In the genomic region with DNA sequence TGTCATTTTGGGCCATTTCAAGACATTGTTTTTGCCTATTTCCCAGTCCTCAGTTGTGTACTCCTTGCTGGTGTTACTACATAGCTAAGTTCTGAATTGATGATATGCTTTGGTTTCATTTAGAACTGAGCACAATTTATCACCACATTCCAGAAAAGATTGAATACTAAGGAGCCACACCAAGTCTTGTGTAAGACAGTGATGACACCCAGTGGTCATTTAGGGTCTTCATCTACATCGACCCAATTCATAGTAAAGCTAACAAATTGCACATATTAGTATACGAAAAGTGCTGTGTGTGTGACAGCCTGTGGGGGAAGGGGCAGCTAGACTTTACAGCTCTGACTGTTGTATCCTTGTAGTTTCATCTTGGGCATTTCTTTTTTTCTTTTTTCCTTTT, we compare ENCODE assay signal across 10 cellular contexts. TPM values are rescaled to one million over a fixed set of nuclear protein-coding genes. Genes with fewer than 3 reads are reported as not detected.
A peak's percentile ranks its signal among the peaks of the same experiment; 100 is the strongest.
DNase-seq lines count a peak whose midpoint lies in the region; ATAC-seq and TF ChIP-seq lines count a peak whose summit lies in the region.
"Had no signal": no experiment of that assay in that cellular context is flagged by ENCODE, and none has a peak within 500 bp of the region (broad histone marks: within the 10 kb centered on the region; RNA-seq: fewer than 3 reads in every experiment).

No MANE protein-coding gene starts in this region.

- H3K9me3 ChIP-seq in fibroblast of lung (ENCODE audit: control insufficient read depth, insufficient read depth, low read depth, low read length) (no peaks in the 10 kb centered on the region), spleen (no peaks in the 10 kb centered on the region)

- H3K79me2 ChIP-seq in fibroblast of lung (ENCODE audit: control insufficient read depth, insufficient read depth, low read length) = no peaks in the 10 kb centered on the region

- H3K9ac ChIP-seq in fibroblast of lung (ENCODE audit: insufficient read depth, low read length) = no peak overlapping the region

- H3K4me3 Mint-ChIP-seq in Calu3 (ENCODE audit: low read depth, unreplicated experiment) = no peak overlapping the region
- H3K4me3 Mint-ChIP-seq: activated T-cell treated with anti-CD3 and anti-CD28 coated beads, Interleukin-2, amount 50 U/mL, for 24 hours had no signal

- TF ChIP-seq CTCF in fibroblast of lung (conservative IDR thresholded peaks at IDR 0.05 in 1 of 2, IDR thresholded peaks at IDR 0.05 in 1 of 2; ENCODE audit: low read depth in 1 of 2, low read length in 2 of 2) = peak in 1 of 2 donors; percentile 34
- peak in 6 of 11 experiments; percentile 6 to 38 (median 25) for TF ChIP-seq CTCF in spleen (IDR thresholded peaks at IDR 0.05 in 8 of 11, conservative IDR thresholded peaks at IDR 0.05 in 3 of 11)
- TF ChIP-seq CTCF in Calu3 (IDR thresholded peaks at IDR 0.05; ENCODE audit: unreplicated experiment) = no peak

- no peak overlapping the region for H3K4me2 ChIP-seq in fibroblast of lung (ENCODE audit: extremely low read depth, insufficient read depth, low read length)

- TF ChIP-seq POLR2A in spleen (IDR thresholded peaks at IDR 0.05) = no peak

- CTCF ChIA-PET in Calu3 (lab: Charles Lee) = interaction anchor here (1.0 to 1.1 kb wide), 2 partner anchors 14 to 410 kb away, joined by 4 to 5 read pairs; no protein-coding TSS in a partner anchor

- H3K27me3 ChIP-seq in fibroblast of lung (ENCODE audit: control insufficient read depth, insufficient read depth, low read length) (no peaks in the 10 kb centered on the region), spleen (replicated peaks in 1 of 7) (peaks cover 0 to 65% (median 16%) of the 10 kb centered on the region in 7 donors)

- no peak overlapping the region for H2AFZ ChIP-seq in fibroblast of lung (ENCODE audit: low read length)

- no peaks in the 10 kb centered on the region for H3K9me3 Mint-ChIP-seq in Calu3 (ENCODE audit: low read depth, unreplicated experiment)
- H3K9me3 Mint-ChIP-seq: activated T-cell treated with anti-CD3 and anti-CD28 coated beads, Interleukin-2, amount 50 U/mL, for 24 hours had no signal

- H3K4me1 ChIP-seq in fibroblast of lung (ENCODE audit: control insufficient read depth, extremely low read depth, insufficient read depth, low read length) (no peaks in the 10 kb centered on the region), spleen (peaks cover 0 to 9% (median 0%) of the 10 kb centered on the region in 6 donors)

- peaks cover 11% of the 10 kb centered on the region for H3K4me1 Mint-ChIP-seq in Calu3 (ENCODE audit: low read depth, unreplicated experiment)

- no peak overlapping the region for H3K27ac Mint-ChIP-seq in Calu3 (ENCODE audit: unreplicated experiment)
- H3K27ac Mint-ChIP-seq: activated T-cell treated with anti-CD3 and anti-CD28 coated beads, Interleukin-2, amount 50 U/mL, for 24 hours had no signal

- DNase-seq in NCI-H2196 (lab: John Stamatoyannopoulos, UW; ENCODE audit: unreplicated experiment) (peak; percentile 15), NCI-H2196 treated with DMSO at 0.1 percent for 48 hours (lab: John Stamatoyannopoulos, UW; ENCODE audit: unreplicated experiment) (no peak), NCI-H69 (lab: John Stamatoyannopoulos, UW) (peak; percentile 46), fibroblast of lung (ENCODE audit: low read depth in 2 of 2) (peak; percentile 57 to 66), spleen (no peak), DMS153 treated with DMSO at 0.1 percent for 48 hours (lab: John Stamatoyannopoulos, UW; ENCODE audit: unreplicated experiment) (no peak), Calu3 (no peak)
- DNase-seq: activated T-cell treated with anti-CD3 and anti-CD28 coated beads, Interleukin-2, amount 50 U/mL, for 24 hours; left cardiac atrium had no signal

- H4K20me1 ChIP-seq in fibroblast of lung (ENCODE audit: control insufficient read depth, extremely low read depth, insufficient read depth, low read length) = no peaks in the 10 kb centered on the region

- no peaks in the 10 kb centered on the region for H3K36me3 ChIP-seq in fibroblast of lung (ENCODE audit: control insufficient read depth, insufficient read depth, low read length)
- no peaks in the 10 kb centered on the region for H3K36me3 ChIP-seq in spleen

- no TSS peak for BruUV-seq in Calu3 (replicated peaks; lab: Mats Ljungman, UMichigan)

- no peak overlapping the region for H3K27ac ChIP-seq in fibroblast of lung (ENCODE audit: insufficient read depth, low read length)
- no peak overlapping the region for H3K27ac ChIP-seq in spleen

- no peaks in the 10 kb centered on the region for H3K27me3 Mint-ChIP-seq in Calu3 (ENCODE audit: unreplicated experiment)

- ATAC-seq in GM21576 (IDR thresholded peaks at IDR 0.05; ENCODE audit: unreplicated experiment) = no peak

- intact Hi-C loops in spleen (cut with DNase I; ENCODE audit: low total_unique reads) = no loop called here
- intact Hi-C loops in Calu3 (cut with micrococcal nuclease; ENCODE audit: unreplicated experiment) = no loop called here

- no peaks in the 10 kb centered on the region for H3K36me3 Mint-ChIP-seq in Calu3 (ENCODE audit: insufficient read depth, unreplicated experiment)

- H3K4me3 ChIP-seq in fibroblast of lung (replicated peaks in 1 of 4; ENCODE audit: control extremely low read depth in 1 of 4, insufficient read depth in 1 of 4, low read depth in 3 of 4, low read length in 4 of 4) = no peak overlapping the region
- no peak overlapping the region for H3K4me3 ChIP-seq in spleen

- 43 to 48% (median 46%) methylated on average over 2 of the region's 2 CpGs for WGBS in spleen, 5 donors

RNA-seq across cellular contexts. Expression of gene DLX2, which starts 10.9 kb away (rescaled TPM):
- total RNA-seq in fibroblast of lung (not detected in 2 replicates), spleen (not detected), Calu3 (2022) (not detected in 2 replicates)
- polyA plus RNA-seq in fibroblast of lung (not detected in 2 replicates), spleen (under 1 TPM in 1 of 3 donors, not detected in 2; 0.06 TPM)
- polyA plus RNA-seq in fibroblast of lung (2012) = 0.07 and 0.09 TPM in 2 replicates
- polyA minus RNA-seq in fibroblast of lung (ENCODE audit: low replicate concordance) = not detected in 2 replicates
- total RNA-seq: left cardiac atrium had no signal

RNA-seq across cellular contexts. Expression of gene DLX1, which starts 28.3 kb away (rescaled TPM):
- not detected in 2 replicates for total RNA-seq in fibroblast of lung
- 0.09 and 0.43 TPM in 2 replicates for polyA plus RNA-seq in fibroblast of lung
- 0.12 and 0.43 TPM in 2 replicates for polyA plus RNA-seq in fibroblast of lung (2012)
- polyA minus RNA-seq in fibroblast of lung (ENCODE audit: low replicate concordance) = 1.0 TPM in 1 of 2 replicates, not detected in the other
- not detected for total RNA-seq in spleen
- under 1 TPM in 1 of 3 donors, not detected in 2; 0.16 TPM for polyA plus RNA-seq in spleen
- not detected in 2 replicates for total RNA-seq in Calu3 (2022)

Comparison
In these comparisons a context has a peak if more than half of its experiments do, and no peak if none do; other contexts are left out.
1. DNase-seq: peak in NCI-H2196 (single experiment), NCI-H69 (single experiment) and fibroblast of lung (2 of 2); none in NCI-H2196 treated with DMSO at 0.1 percent for 48 hours (single experiment), spleen (single experiment), DMS153 treated with DMSO at 0.1 percent for 48 hours (single experiment) and Calu3 (single experiment).